ENCODE assay signal across 1 cellular context in genomic region chr14:56217380-56218045, GRCh38.
TF ChIP-seq lines count a peak whose summit lies in the region.

No MANE protein-coding gene starts in this region.

TF ChIP-seq in K562, 482 proteins besides CTCF, POLR2A, EP300 and RAD21 (continued from another document):
- TF ChIP-seq ILF3 (IDR thresholded peaks at IDR 0.05; ENCODE audit: borderline replicate concordance), result no peak
- no peak for TF ChIP-seq MEF2D (tag; conservative IDR thresholded peaks at IDR 0.05; ENCODE audit: low read depth)
- no peak for TF ChIP-seq MAFK (IDR thresholded peaks at IDR 0.05; ENCODE audit: low read length)
- TF ChIP-seq NCOA6 (IDR thresholded peaks at IDR 0.05), result no peak
- TF ChIP-seq, protein P1, sequence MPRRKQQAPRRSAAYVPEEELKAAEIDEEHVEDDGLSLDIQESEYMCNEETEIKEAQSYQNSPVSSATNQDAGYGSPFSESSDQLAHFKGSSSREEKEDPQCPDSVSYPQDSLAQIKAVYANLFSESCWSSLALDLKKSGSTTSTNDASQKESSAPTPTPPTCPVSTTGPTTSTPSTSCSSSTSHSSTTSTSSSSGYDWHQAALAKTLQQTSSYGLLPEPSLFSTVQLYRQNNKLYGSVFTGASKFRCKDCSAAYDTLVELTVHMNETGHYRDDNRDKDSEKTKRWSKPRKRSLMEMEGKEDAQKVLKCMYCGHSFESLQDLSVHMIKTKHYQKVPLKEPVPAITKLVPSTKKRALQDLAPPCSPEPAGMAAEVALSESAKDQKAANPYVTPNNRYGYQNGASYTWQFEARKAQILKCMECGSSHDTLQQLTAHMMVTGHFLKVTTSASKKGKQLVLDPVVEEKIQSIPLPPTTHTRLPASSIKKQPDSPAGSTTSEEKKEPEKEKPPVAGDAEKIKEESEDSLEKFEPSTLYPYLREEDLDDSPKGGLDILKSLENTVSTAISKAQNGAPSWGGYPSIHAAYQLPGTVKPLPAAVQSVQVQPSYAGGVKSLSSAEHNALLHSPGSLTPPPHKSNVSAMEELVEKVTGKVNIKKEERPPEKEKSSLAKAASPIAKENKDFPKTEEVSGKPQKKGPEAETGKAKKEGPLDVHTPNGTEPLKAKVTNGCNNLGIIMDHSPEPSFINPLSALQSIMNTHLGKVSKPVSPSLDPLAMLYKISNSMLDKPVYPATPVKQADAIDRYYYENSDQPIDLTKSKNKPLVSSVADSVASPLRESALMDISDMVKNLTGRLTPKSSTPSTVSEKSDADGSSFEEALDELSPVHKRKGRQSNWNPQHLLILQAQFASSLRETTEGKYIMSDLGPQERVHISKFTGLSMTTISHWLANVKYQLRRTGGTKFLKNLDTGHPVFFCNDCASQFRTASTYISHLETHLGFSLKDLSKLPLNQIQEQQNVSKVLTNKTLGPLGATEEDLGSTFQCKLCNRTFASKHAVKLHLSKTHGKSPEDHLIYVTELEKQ (CRISPR knock-in tag; IDR thresholded peaks at IDR 0.05), result no peak
- TF ChIP-seq PKNOX1 (IDR thresholded peaks at IDR 0.05), result peak; percentile 70
- TF ChIP-seq, protein P2, sequence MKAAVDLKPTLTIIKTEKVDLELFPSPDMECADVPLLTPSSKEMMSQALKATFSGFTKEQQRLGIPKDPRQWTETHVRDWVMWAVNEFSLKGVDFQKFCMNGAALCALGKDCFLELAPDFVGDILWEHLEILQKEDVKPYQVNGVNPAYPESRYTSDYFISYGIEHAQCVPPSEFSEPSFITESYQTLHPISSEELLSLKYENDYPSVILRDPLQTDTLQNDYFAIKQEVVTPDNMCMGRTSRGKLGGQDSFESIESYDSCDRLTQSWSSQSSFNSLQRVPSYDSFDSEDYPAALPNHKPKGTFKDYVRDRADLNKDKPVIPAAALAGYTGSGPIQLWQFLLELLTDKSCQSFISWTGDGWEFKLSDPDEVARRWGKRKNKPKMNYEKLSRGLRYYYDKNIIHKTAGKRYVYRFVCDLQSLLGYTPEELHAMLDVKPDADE (conservative IDR thresholded peaks at IDR 0.05; ENCODE audit: control insufficient read depth, low read depth, low read length), result no peak
- no peak for TF ChIP-seq MAX (CRISPR knock-in tag; IDR thresholded peaks at IDR 0.05)
- TF ChIP-seq CREB1 (IDR thresholded peaks at IDR 0.05), result no peak
- TF ChIP-seq CREB1 (CRISPR knock-in tag; IDR thresholded peaks at IDR 0.05), result no peak
- no peak for TF ChIP-seq FOXJ2 (tag; IDR thresholded peaks at IDR 0.05)
- TF ChIP-seq RBFOX2 (IDR thresholded peaks at IDR 0.05; ENCODE audit: low read depth, low read length), result no peak
- TF ChIP-seq MAFG (tag; conservative IDR thresholded peaks at IDR 0.05), result 0 out of 2 replicates have a peak, but pooled peaks have one; percentile 22
- TF ChIP-seq MAZ (CRISPR knock-in tag; conservative IDR thresholded peaks at IDR 0.05 in 1 of 2, IDR thresholded peaks at IDR 0.05 in 1 of 2), result no peak
- TF ChIP-seq ZBTB1 (CRISPR knock-in tag; IDR thresholded peaks at IDR 0.05; ENCODE audit: borderline replicate concordance, low read depth), result no peak
- TF ChIP-seq ZNF384 (IDR thresholded peaks at IDR 0.05; ENCODE audit: low read depth, low read length), result no peak
- no peak for TF ChIP-seq XRCC3 (IDR thresholded peaks at IDR 0.05)
- TF ChIP-seq SNRNP70 (optimal IDR thresholded peaks at IDR 0.05; ENCODE audit: low read depth, low read length), result no peak
- TF ChIP-seq KLF6 (CRISPR knock-in tag; IDR thresholded peaks at IDR 0.05; ENCODE audit: borderline replicate concordance), result no peak
